Comparison of ENCODE assay signal across 20 cellular contexts in the genomic region with DNA sequence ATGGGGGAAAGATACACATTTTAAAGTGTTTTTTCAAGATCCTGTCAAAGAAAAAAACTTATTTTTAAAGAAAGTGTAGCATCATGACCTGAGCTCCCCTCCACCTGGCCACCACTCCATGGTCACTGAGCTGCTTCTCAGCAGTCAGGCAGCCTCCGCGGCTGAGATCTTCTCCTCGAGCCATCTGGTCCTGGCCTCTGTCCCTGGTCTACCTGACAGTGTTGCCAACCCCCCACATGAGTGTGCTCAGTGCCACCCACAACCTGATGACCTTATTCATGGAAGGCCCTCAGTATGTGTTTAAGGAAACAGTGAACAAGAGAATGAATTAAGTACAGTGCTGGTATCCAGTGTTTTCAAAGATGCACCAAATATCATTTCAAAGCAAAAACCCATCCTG.
"Had no signal": no experiment of that assay in that cellular context is flagged by ENCODE, and none has a peak within 500 bp of the region (broad histone marks: within the 10 kb centered on the region; RNA-seq: fewer than 3 reads in every experiment).

No MANE protein-coding gene starts in this region.

- H3K36me3 Mint-ChIP-seq: naive thymus-derived CD8-positive, alpha-beta T cell; neural progenitor cell; stimulated activated memory B cell treated with anti-CD40 and anti-IgM and Interleukin-4, amounts not matched to agents 10 μg/mL and 1 μg/mL and 100 μg/mL, for 72 hours; type B pancreatic cell had no signal

- H3K27ac Mint-ChIP-seq: immature natural killer cell; naive thymus-derived CD8-positive, alpha-beta T cell; nephron; stimulated activated memory B cell treated with anti-CD40 and anti-IgM and Interleukin-4, amounts not matched to agents 10 μg/mL and 1 μg/mL and 100 μg/mL, for 72 hours; stimulated activated naive CD8-positive, alpha-beta T cell treated with anti-CD3 and anti-CD28 coated beads, Interleukin-15, amount 100 ng/mL, for 72 hours; type B pancreatic cell had no signal

- H3K27me3 Mint-ChIP-seq: naive thymus-derived CD8-positive, alpha-beta T cell; stimulated activated memory B cell treated with anti-CD40 and anti-IgM and Interleukin-4, amounts not matched to agents 10 μg/mL and 1 μg/mL and 100 μg/mL, for 72 hours; stimulated activated naive CD8-positive, alpha-beta T cell treated with anti-CD3 and anti-CD28 coated beads, Interleukin-15, amount 100 ng/mL, for 72 hours had no signal

- H3K4me1 Mint-ChIP-seq: immature natural killer cell; naive thymus-derived CD8-positive, alpha-beta T cell; stimulated activated memory B cell treated with anti-CD40 and anti-IgM and Interleukin-4, amounts not matched to agents 10 μg/mL and 1 μg/mL and 100 μg/mL, for 72 hours; stimulated activated naive CD8-positive, alpha-beta T cell treated with anti-CD3 and anti-CD28 coated beads, Interleukin-15, amount 100 ng/mL, for 72 hours had no signal

- ATAC-seq: lower lobe of right lung; naive thymus-derived CD8-positive, alpha-beta T cell; right lobe of liver; stimulated activated memory B cell treated with anti-CD40 and anti-IgM and Interleukin-4, amounts not matched to agents 10 μg/mL and 1 μg/mL and 100 μg/mL, for 72 hours had no signal

- H3K4me3 Mint-ChIP-seq: immature natural killer cell; naive thymus-derived CD8-positive, alpha-beta T cell; nephron; neural progenitor cell; stimulated activated memory B cell treated with anti-CD40 and anti-IgM and Interleukin-4, amounts not matched to agents 10 μg/mL and 1 μg/mL and 100 μg/mL, for 72 hours; stimulated activated naive CD8-positive, alpha-beta T cell treated with anti-CD3 and anti-CD28 coated beads, Interleukin-15, amount 100 ng/mL, for 72 hours; type B pancreatic cell had no signal

- FAIRE-seq: islet of Langerhans, kidney had no signal

- H3K9me3 Mint-ChIP-seq: naive thymus-derived CD8-positive, alpha-beta T cell; stimulated activated memory B cell treated with anti-CD40 and anti-IgM and Interleukin-4, amounts not matched to agents 10 μg/mL and 1 μg/mL and 100 μg/mL, for 72 hours; stimulated activated naive CD8-positive, alpha-beta T cell treated with anti-CD3 and anti-CD28 coated beads, Interleukin-15, amount 100 ng/mL, for 72 hours; type B pancreatic cell had no signal

- DNase-seq: hypothalamus; immature natural killer cell; kidney; lower lobe of right lung; mammary epithelial cell; mesenchymal stem cell; naive thymus-derived CD8-positive, alpha-beta T cell; occipital lobe; right lobe of liver; stimulated activated CD4-positive, alpha-beta T cell treated with anti-CD3 and anti-CD28 coated beads, Interleukin-1b, Interleukin-23, amount 100 ng/mL, for 48 hours; stimulated activated CD4-positive, alpha-beta T cell treated with anti-CD3 and anti-CD28 coated beads, Interleukin-2, amount 100 ng/mL, for 48 hours; stimulated activated CD4-positive, alpha-beta T cell treated with anti-CD3 and anti-CD28 coated beads, Interleukin-4, amount 100 ng/mL, for 4 hours; stimulated activated CD8-positive, alpha-beta memory T cell treated with anti-CD3 and anti-CD28 coated beads, Interleukin-4, amount 100 ng/mL, for 48 hours; stimulated activated naive CD4-positive, alpha-beta T cell treated with Interleukin-2 at 50 U/mL for 16 hours; stimulated activated naive CD8-positive, alpha-beta T cell treated with anti-CD3 and anti-CD28 coated beads, Interleukin-15, amount 100 ng/mL, for 72 hours had no signal
